In genomic region chr19:53504903-53505302, GRCh38 we compare ENCODE assay signal across 12 cellular contexts. TPM values are rescaled to one million over a fixed set of nuclear protein-coding genes. Genes with fewer than 3 reads are reported as not detected.
DNase-seq lines count a peak whose midpoint lies in the region; ATAC-seq and TF ChIP-seq lines count a peak whose summit lies in the region.
"Had no signal": no experiment of that assay in that cellular context is flagged by ENCODE, and none has a peak within 500 bp of the region (broad histone marks: within the 10 kb centered on the region; RNA-seq: fewer than 3 reads in every experiment).

No MANE protein-coding gene starts in this region.

- H3K4me3 ChIP-seq in esophagus squamous epithelium (peak overlapping the region in 2 of 4 donors; percentile 10 to 23), neuronal stem cell (ENCODE audit: low read length in 2 of 2) (no peak overlapping the region), vagina (peak overlapping the region; percentile 23 to 24), Peyer's patch (peak overlapping the region in 1 of 4 donors; percentile 7)

- no peak overlapping the region for H4K8ac ChIP-seq in neuronal stem cell (ENCODE audit: low read depth, low read length)

- H3K36me3 ChIP-seq in esophagus squamous epithelium, result no peaks in the 10 kb centered on the region
- no peaks in the 10 kb centered on the region for H3K36me3 ChIP-seq in neuronal stem cell (replicated peaks in 1 of 2; ENCODE audit: control insufficient read depth in 2 of 2, insufficient read depth in 2 of 2, low read length in 2 of 2)
- no peaks in the 10 kb centered on the region for H3K36me3 ChIP-seq in vagina
- H3K36me3 ChIP-seq in Peyer's patch, result no peaks in the 10 kb centered on the region

- no peak overlapping the region for H3K14ac ChIP-seq in neuronal stem cell (ENCODE audit: low read length)

- peaks cover 0 to 6% (median 0%) of the 10 kb centered on the region in 3 donors for H3K9me3 ChIP-seq in esophagus squamous epithelium
- H3K9me3 ChIP-seq in neuronal stem cell (replicated peaks in 1 of 2; ENCODE audit: control insufficient read depth in 2 of 2, insufficient read depth in 1 of 2, low read depth in 1 of 2, low read length in 2 of 2), result no peaks in the 10 kb centered on the region
- no peaks in the 10 kb centered on the region for H3K9me3 ChIP-seq in vagina
- H3K9me3 ChIP-seq in Peyer's patch, result no peaks in the 10 kb centered on the region

- H2BK120ac ChIP-seq in neuronal stem cell (ENCODE audit: low read depth, low read length), result no peak overlapping the region

- intact Hi-C loops in left ventricle myocardium superior (cut with micrococcal nuclease), result no loop called here
- intact Hi-C loops in Right ventricle myocardium inferior (cut with DNase I), result no loop called here
- intact Hi-C loops in esophagus squamous epithelium (cut with DNase I), result no loop called here
- intact Hi-C loops in vagina (cut with DNase I), result loop anchor here (10.0 kb wide), 1 partner anchor 80 kb away; no protein-coding TSS in a partner anchor

- H3K79me1 ChIP-seq in neuronal stem cell (ENCODE audit: low read depth, low read length), result no peaks in the 10 kb centered on the region

- no peak overlapping the region for H3K4ac ChIP-seq in neuronal stem cell (ENCODE audit: low read length)

- H2BK5ac ChIP-seq in neuronal stem cell (ENCODE audit: low read length), result no peak overlapping the region

- H2BK12ac ChIP-seq in neuronal stem cell (ENCODE audit: low read length), result no peak overlapping the region

- 39 to 52% methylated on average over 7 of the region's 7 CpGs for WGBS in esophagus squamous epithelium, 2 donors
- no CpG with 5 or more reads among the region's 7 CpGs for WGBS in neuronal stem cell (ENCODE audit: extremely low coverage in 2 of 2, insufficient read length in 2 of 2, insufficient replicate concordance in 1 of 2), 2 donors

- no peak overlapping the region for H3K4me2 ChIP-seq in neuronal stem cell (ENCODE audit: insufficient read depth, low read length, poor library complexity, severe bottlenecking)

- H4K91ac ChIP-seq in neuronal stem cell (ENCODE audit: low read depth, low read length, poor library complexity), result no peak overlapping the region

- H3K4me1 ChIP-seq in esophagus squamous epithelium, result peaks cover 0 to 6% (median 0%) of the 10 kb centered on the region in 3 donors
- peaks cover 3 to 5% of the 10 kb centered on the region in 2 donors for H3K4me1 ChIP-seq in neuronal stem cell (ENCODE audit: control insufficient read depth in 2 of 2, insufficient read depth in 1 of 2, low read depth in 1 of 2, low read length in 2 of 2)
- H3K4me1 ChIP-seq in vagina, result no peaks in the 10 kb centered on the region
- H3K4me1 ChIP-seq in Peyer's patch, result no peaks in the 10 kb centered on the region

- H2AFZ ChIP-seq in neuronal stem cell (ENCODE audit: low read length), result peak overlapping the region; percentile 12

- TF ChIP-seq POLR2A in esophagus squamous epithelium (IDR thresholded peaks at IDR 0.05), result no peak
- no peak for TF ChIP-seq POLR2A in vagina (IDR thresholded peaks at IDR 0.05)
- TF ChIP-seq POLR2A in Peyer's patch (IDR thresholded peaks at IDR 0.05), result no peak

- in situ Hi-C loops in KBM-7 (cut with MboI; ENCODE audit: low pct_unique_long_range_greater_than_20kb, low sequenced_read_pairs), result no loop called here

- no peak overlapping the region for H2BK15ac ChIP-seq in neuronal stem cell (ENCODE audit: low read length)

- no peak for TF ChIP-seq CTCF in esophagus squamous epithelium (IDR thresholded peaks at IDR 0.05)
- TF ChIP-seq CTCF in vagina (IDR thresholded peaks at IDR 0.05), result no peak
- no peak for TF ChIP-seq CTCF in Peyer's patch (IDR thresholded peaks at IDR 0.05)

- H3K27me3 ChIP-seq in esophagus squamous epithelium (no peaks in the 10 kb centered on the region), neuronal stem cell (ENCODE audit: control insufficient read depth in 3 of 3, insufficient read depth in 3 of 3, low read depth in 1 of 3, low read length in 3 of 3) (no peaks in the 10 kb centered on the region), vagina (no peaks in the 10 kb centered on the region), Peyer's patch (no peaks in the 10 kb centered on the region)

- no peak overlapping the region for H3K23ac ChIP-seq in neuronal stem cell (ENCODE audit: low read depth, low read length, poor library complexity)

- H3K9ac ChIP-seq in neuronal stem cell (ENCODE audit: low read depth, low read length, poor library complexity), result no peak overlapping the region

- ATAC-seq in left ventricle myocardium superior (peak; percentile 22), Right ventricle myocardium inferior (no peak)
- ATAC-seq: natural killer cell treated with Interleukin-12 subunit alpha and Interleukin-12 subunit beta and Interleukin-15 and Interleukin-18, amount 100 ng/mL, for 72 hours had no signal

- H3K27ac ChIP-seq in esophagus squamous epithelium, result peak overlapping the region in 3 of 4 donors; percentile 31 to 73 (median 42)
- H3K27ac ChIP-seq in neuronal stem cell (replicated peaks; ENCODE audit: low read length), result no peak overlapping the region
- peak overlapping the region; percentile 73 for H3K27ac ChIP-seq in vagina
- peak overlapping the region in 1 of 4 donors; percentile 35 for H3K27ac ChIP-seq in Peyer's patch

- DNase-seq in left ventricle myocardium superior (no peak), Right ventricle myocardium inferior (ENCODE audit: missing footprints) (no peak), esophagus squamous epithelium (lab: John Stamatoyannopoulos, UW) (no peak), neuronal stem cell (ENCODE audit: low spot score) (no peak), vagina (ENCODE audit: extremely low spot score in 2 of 2) (peak in 1 of 2 donors; percentile 96), KBM-7 (no peak), NOMO-1 treated with dmso at 0.1 percent for 144 hours (lab: John Stamatoyannopoulos, UW; ENCODE audit: unreplicated experiment) (no peak), Peyer's patch (no peak)
- DNase-seq: activated CD4-positive, alpha-beta memory T cell treated with anti-CD3 and anti-CD28 coated beads, Interleukin-2, amount 10 ng/mL, durations not matched to agents 7 days and 5 days; central memory CD4-positive, alpha-beta T cell; DND-41 had no signal

- no peak overlapping the region for H2AK5ac ChIP-seq in neuronal stem cell (ENCODE audit: low read depth, low read length)

- H3K18ac ChIP-seq in neuronal stem cell (ENCODE audit: low read length), result no peak overlapping the region

RNA-seq across cellular contexts. Expression of gene ZNF331, which starts 33.0 kb away (rescaled TPM):
- total RNA-seq in left ventricle myocardium superior, result 10.7 TPM
- 9.3 TPM for total RNA-seq in Right ventricle myocardium inferior
- total RNA-seq in esophagus squamous epithelium, result 10 to 100 TPM in 1 of 4 donors, 1 to 10 TPM in 3; 2.8 to 15.8 (median 7.9) TPM
- polyA plus RNA-seq in neuronal stem cell (2013, experiment 1 of 2), result 22.4 TPM
- polyA plus RNA-seq in neuronal stem cell (2013, experiment 2 of 2), result 23.2 TPM
- total RNA-seq in vagina, result 72.7 TPM
- total RNA-seq in Peyer's patch, result 10 to 100 TPM in 3 of 4 donors, 1 to 10 TPM in 1; 6.8 to 35.5 (median 11.9) TPM

RNA-seq across cellular contexts. Expression of gene ZNF813, which starts 37.4 kb away (rescaled TPM):
- total RNA-seq in left ventricle myocardium superior (1.3 TPM), Right ventricle myocardium inferior (1.1 TPM), esophagus squamous epithelium (1 to 10 TPM; 1.2 to 3.2 (median 2.5) TPM), vagina (4.2 TPM), Peyer's patch (10 to 100 TPM in 1 of 4 donors, 1 to 10 TPM in 3; 3.0 to 27.2 (median 5.8) TPM)
- 7.3 TPM for polyA plus RNA-seq in neuronal stem cell (2013, experiment 1 of 2)
- polyA plus RNA-seq in neuronal stem cell (2013, experiment 2 of 2), result 8.5 TPM

Comparison
In these comparisons a context has a peak if more than half of its experiments do, and no peak if none do; other contexts are left out.
1. H3K4me3 ChIP-seq: peak in vagina (2 of 2); none in neuronal stem cell (0 of 2).